In genomic region chr7:158308001-158308400, GRCh38 we compare ENCODE assay signal across 31 cellular contexts.
"Had no signal": no experiment of that assay in that cellular context is flagged by ENCODE, and none has a peak within 500 bp of the region (broad histone marks: within the 10 kb centered on the region; RNA-seq: fewer than 3 reads in every experiment).

No MANE protein-coding gene starts in this region.

- H3K4me1 Mint-ChIP-seq: activated CD4-positive, alpha-beta memory T cell treated with anti-CD3 and anti-CD28 coated beads, Interleukin-2, amount 10 ng/mL, durations not matched to agents 7 days and 5 days; activated CD4-positive, alpha-beta T cell treated with anti-CD3 and anti-CD28 coated beads, Interleukin-2, amount 10 ng/mL, durations not matched to agents 7 days and 5 days; activated naive CD4-positive, alpha-beta T cell treated with anti-CD3 and anti-CD28 coated beads, Interleukin-2, amount 10 ng/mL, durations not matched to agents 7 days and 5 days; activated naive CD8-positive, alpha-beta T cell treated with anti-CD3 and anti-CD28 coated beads, Interleukin-2, amount 10 ng/mL, durations not matched to agents 7 days and 5 days had no signal

- H3K4me3 Mint-ChIP-seq: activated CD4-positive, alpha-beta memory T cell treated with anti-CD3 and anti-CD28 coated beads, Interleukin-2, amount 10 ng/mL, durations not matched to agents 7 days and 5 days; activated CD4-positive, alpha-beta T cell treated with anti-CD3 and anti-CD28 coated beads, Interleukin-2, amount 10 ng/mL, durations not matched to agents 7 days and 5 days; activated naive CD4-positive, alpha-beta T cell treated with anti-CD3 and anti-CD28 coated beads, Interleukin-2, amount 10 ng/mL, durations not matched to agents 7 days and 5 days; activated naive CD8-positive, alpha-beta T cell treated with anti-CD3 and anti-CD28 coated beads, Interleukin-2, amount 10 ng/mL, durations not matched to agents 7 days and 5 days; activated T-cell treated with anti-CD3 and anti-CD28 coated beads, Interleukin-2, amount 50 U/mL, for 24 hours; activated T-cell treated with anti-CD3 and anti-CD28 coated beads, Interleukin-2, amount 50 U/mL, for 72 hours; brain; dendritic cell treated with granulocyte-macrophage colony-stimulating factor and Interleukin-4, amounts not matched to agents 40 ng/mL and 50 ng/mL, for 4 days had no signal

- DNase-seq: activated CD4-positive, alpha-beta memory T cell treated with anti-CD3 and anti-CD28 coated beads, Interleukin-2, amount 10 ng/mL, durations not matched to agents 7 days and 5 days; activated CD4-positive, alpha-beta T cell treated with anti-CD3 and anti-CD28 coated beads for 1 hour; activated CD4-positive, alpha-beta T cell treated with anti-CD3 and anti-CD28 coated beads for 4 hours; activated CD4-positive, alpha-beta T cell treated with anti-CD3 and anti-CD28 coated beads, Interleukin-2, amount 10 ng/mL, durations not matched to agents 7 days and 5 days; activated CD4-positive, alpha-beta T cell treated with anti-CD3 and anti-CD28 coated beads, Interleukin-2, amount 50 U/mL, for 4 hours; activated CD8-positive, alpha-beta memory T cell treated with anti-CD3 and anti-CD28 coated beads, Interleukin-2, amount 50 U/mL, for 48 hours; activated gamma-delta T cell; activated naive CD4-positive, alpha-beta T cell; activated naive CD4-positive, alpha-beta T cell treated with anti-CD3 and anti-CD28 coated beads, Interleukin-2, amount 10 ng/mL, durations not matched to agents 7 days and 5 days; activated naive CD8-positive, alpha-beta T cell treated with anti-CD3 and anti-CD28 coated beads, Interleukin-2, amount 10 ng/mL, durations not matched to agents 7 days and 5 days; activated T-cell treated with anti-CD3 and anti-CD28 coated beads for 4 hours; activated T-cell treated with anti-CD3 and anti-CD28 coated beads, Interleukin-2, amount 50 U/mL, for 24 hours; activated T-cell treated with anti-CD3 and anti-CD28 coated beads, Interleukin-2, amount 50 U/mL, for 72 hours; central memory CD4-positive, alpha-beta T cell; cerebellar nuclear complex; dorsolateral prefrontal cortex; effector memory CD4-positive, alpha-beta T cell; erythroblast; foreskin keratinocyte; gastrocnemius medialis; glutamatergic neuron; heart left ventricle; T-helper 2 cell had no signal

- H3K4me3 ChIP-seq: ascending aorta, breast epithelium, cardiac muscle cell, coronary artery, dorsolateral prefrontal cortex, esophagus muscularis mucosa, gastrocnemius medialis, heart left ventricle had no signal

- H3K36me3 ChIP-seq: ascending aorta, breast epithelium, cardiac muscle cell, esophagus muscularis mucosa, gastrocnemius medialis, heart left ventricle had no signal

- H3K36me3 Mint-ChIP-seq: activated naive CD4-positive, alpha-beta T cell treated with anti-CD3 and anti-CD28 coated beads, Interleukin-2, amount 10 ng/mL, durations not matched to agents 7 days and 5 days had no signal

- H3K27me3 Mint-ChIP-seq: activated CD4-positive, alpha-beta memory T cell treated with anti-CD3 and anti-CD28 coated beads, Interleukin-2, amount 10 ng/mL, durations not matched to agents 7 days and 5 days; activated CD4-positive, alpha-beta T cell treated with anti-CD3 and anti-CD28 coated beads, Interleukin-2, amount 10 ng/mL, durations not matched to agents 7 days and 5 days; activated naive CD4-positive, alpha-beta T cell treated with anti-CD3 and anti-CD28 coated beads, Interleukin-2, amount 10 ng/mL, durations not matched to agents 7 days and 5 days; activated naive CD8-positive, alpha-beta T cell treated with anti-CD3 and anti-CD28 coated beads, Interleukin-2, amount 10 ng/mL, durations not matched to agents 7 days and 5 days; dendritic cell treated with granulocyte-macrophage colony-stimulating factor and Interleukin-4, amounts not matched to agents 40 ng/mL and 50 ng/mL, for 4 days had no signal

- H3K4me1 ChIP-seq: ascending aorta, breast epithelium, esophagus muscularis mucosa, foreskin keratinocyte, gastrocnemius medialis, heart left ventricle had no signal

- H3K27ac ChIP-seq: ascending aorta, breast epithelium, cardiac muscle cell, coronary artery, dorsolateral prefrontal cortex, esophagus muscularis mucosa, foreskin keratinocyte, gastrocnemius medialis, heart left ventricle had no signal

- H3K9me3 ChIP-seq: gastrocnemius medialis had no signal

- H3K27ac Mint-ChIP-seq: activated CD4-positive, alpha-beta memory T cell treated with anti-CD3 and anti-CD28 coated beads, Interleukin-2, amount 10 ng/mL, durations not matched to agents 7 days and 5 days; activated CD4-positive, alpha-beta T cell treated with anti-CD3 and anti-CD28 coated beads, Interleukin-2, amount 10 ng/mL, durations not matched to agents 7 days and 5 days; activated naive CD4-positive, alpha-beta T cell treated with anti-CD3 and anti-CD28 coated beads, Interleukin-2, amount 10 ng/mL, durations not matched to agents 7 days and 5 days; activated naive CD4-positive, alpha-beta T cell treated with anti-CD3 and anti-CD28 coated beads, Interleukin-2, amount 50 U/mL, for 72 hours; activated naive CD8-positive, alpha-beta T cell treated with anti-CD3 and anti-CD28 coated beads, Interleukin-2, amount 10 ng/mL, durations not matched to agents 7 days and 5 days; activated T-cell treated with anti-CD3 and anti-CD28 coated beads, Interleukin-2, amount 50 U/mL, for 24 hours; activated T-cell treated with anti-CD3 and anti-CD28 coated beads, Interleukin-2, amount 50 U/mL, for 72 hours; brain; dendritic cell treated with granulocyte-macrophage colony-stimulating factor and Interleukin-4, amounts not matched to agents 40 ng/mL and 50 ng/mL, for 4 days had no signal

- H3K27me3 ChIP-seq: ascending aorta, breast epithelium, cardiac muscle cell, dorsolateral prefrontal cortex, foreskin keratinocyte had no signal
